8 cellular contexts compared by ENCODE assay signal in the genomic region with DNA sequence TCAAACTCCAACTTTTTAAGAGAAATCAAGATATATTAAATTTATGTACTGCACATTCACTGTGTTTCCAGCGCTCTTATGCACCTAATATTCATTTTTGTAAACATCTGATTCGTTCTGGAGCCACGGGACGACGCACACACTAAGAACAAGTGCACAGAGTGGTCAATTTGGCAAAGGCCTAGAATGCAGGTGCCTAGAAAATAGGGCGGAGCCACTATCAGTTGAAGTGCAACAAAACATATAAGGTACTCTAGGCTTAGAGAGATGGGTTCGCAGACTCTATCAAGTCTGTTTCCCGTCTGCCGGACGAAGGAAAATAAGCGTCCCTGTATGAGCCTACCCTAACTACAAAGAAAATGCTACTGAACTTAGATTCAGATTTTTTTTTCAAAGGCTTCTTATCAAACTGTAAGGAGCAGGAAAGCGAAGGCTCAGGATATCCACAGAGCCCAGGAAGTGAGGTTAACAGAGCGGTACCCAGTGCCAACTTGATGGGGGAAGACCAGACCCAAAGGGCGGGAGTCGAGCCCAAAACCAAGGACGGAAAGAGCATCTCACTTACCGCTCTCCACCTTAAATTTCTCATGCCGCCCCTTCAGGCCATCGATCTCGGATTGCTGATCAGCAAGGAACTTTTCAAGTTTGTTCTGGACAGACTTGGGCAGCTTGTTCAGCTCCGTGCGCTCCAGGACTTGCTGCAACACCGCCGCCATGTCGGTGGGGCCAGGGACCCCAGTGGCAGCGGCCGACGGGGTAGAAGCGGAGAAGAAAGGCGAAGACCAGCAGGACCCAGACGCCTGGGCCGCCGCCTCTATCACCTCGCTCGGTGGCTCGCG. TPM values are rescaled to one million over a fixed set of nuclear protein-coding genes. Genes with fewer than 3 reads are reported as not detected.
A peak's percentile ranks its signal among the peaks of the same experiment; 100 is the strongest.
DNase-seq lines count a peak whose midpoint lies in the region.

No MANE protein-coding gene starts in this region.

- peak overlapping the region; percentile 95 for H3K9ac ChIP-seq in GM23248

- peak overlapping the region; percentile 86 for H3K4me3 ChIP-seq in GM23248
- H3K4me3 ChIP-seq in Jurkat, Clone E6-1 (ENCODE audit: low read length), result peak overlapping the region; percentile 95

- H2AFZ ChIP-seq in GM23248, result peak overlapping the region; percentile 90

- peaks cover 28% of the 10 kb centered on the region for H3K36me3 ChIP-seq in GM23248 (ENCODE audit: low read depth)

- 1 to 2% methylated on average over 33 to 37 of the region's 37 CpGs for WGBS in GM23248 (ENCODE audit: low coverage in 1 of 2, low lambda C conversion rate in 2 of 2, missing lambda C conversion rate in 2 of 2), 2 experiments

- H3K27ac ChIP-seq in GM23248, result peak overlapping the region; percentile 99
- peak overlapping the region; percentile 98 for H3K27ac ChIP-seq in caudate nucleus (ENCODE audit: low read depth, low read length)

- H3K9me3 ChIP-seq in GM23248 (ENCODE audit: low read depth), result no peaks in the 10 kb centered on the region

- H3F3A ChIP-seq in GM23248 (ENCODE audit: insufficient read depth), result peaks cover 8% of the 10 kb centered on the region; the same call in 1 of the 2 replicates

- H3K9me2 ChIP-seq in GM23248 (ENCODE audit: insufficient read depth), result no peaks in the 10 kb centered on the region

- peaks cover 92% of the 10 kb centered on the region for H3K79me2 ChIP-seq in GM23248 (ENCODE audit: insufficient read depth)

- H3K4me1 ChIP-seq in GM23248 (ENCODE audit: insufficient read depth), result peaks cover 26% of the 10 kb centered on the region

- in situ Hi-C loops in GM23248 (cut with MboI), result no loop called here

- no peaks in the 10 kb centered on the region for H3K27me3 ChIP-seq in GM23248 (replicated peaks; ENCODE audit: insufficient read depth)

- DNase-seq in NCI-H2227 (lab: John Stamatoyannopoulos, UW; ENCODE audit: unreplicated experiment) (peak; percentile 53), NCI-H2227 treated with DMSO at 0.1 percent for 48 hours (lab: John Stamatoyannopoulos, UW) (no peak), GM23248 (peak; percentile 63), SKM-1 (lab: John Stamatoyannopoulos, UW; ENCODE audit: unreplicated experiment) (peak; percentile 62), caudate nucleus (lab: John Stamatoyannopoulos, UW) (peak in 7 of 61 donors; percentile 3 to 50 (median 33)), left kidney (ENCODE audit: low read depth, low spot score) (peak; percentile 66)
- peak; percentile 27 for DNase-seq in Jurkat, Clone E6-1 (ENCODE audit: low read depth, low spot score)
- peak; percentile 8 for DNase-seq in stimulated activated CD8-positive, alpha-beta memory T cell treated with anti-CD3 and anti-CD28 coated beads, Interleukin-15, amount 100 ng/mL, for 1 hour (ENCODE audit: low read depth)

- peak overlapping the region; percentile 98 for H3K4me2 ChIP-seq in GM23248 (ENCODE audit: unreplicated experiment)

- H4K20me1 ChIP-seq in GM23248 (ENCODE audit: insufficient read depth), result peaks cover 9% of the 10 kb centered on the region

RNA-seq across cellular contexts. Expression of a gene that starts 0.5 kb away (rescaled TPM):
- total RNA-seq in GM23248 (2014; rRNA removed; shearing (Covaris generic)), result 35.5 and 46.2 TPM in 2 replicates
- 86.6 and 98.2 TPM in 2 replicates for polyA plus RNA-seq in GM23248 (2016; fragmentation: Nextera tagmentation; extraction: Ambion mirVana)
- polyA plus RNA-seq in Jurkat, Clone E6-1 (2012; ENCODE audit: insufficient read depth, insufficient read length), result 47.1 TPM

RNA-seq across cellular contexts. Expression of a gene that starts 1.1 kb away (rescaled TPM):
- total RNA-seq in GM23248 (2014; rRNA removed; shearing (Covaris generic)), result 12.6 and 18.6 TPM in 2 replicates
- polyA plus RNA-seq in GM23248 (2016; fragmentation: Nextera tagmentation; extraction: Ambion mirVana), result 19.4 and 23.0 TPM in 2 replicates
- polyA plus RNA-seq in Jurkat, Clone E6-1 (2012; ENCODE audit: insufficient read depth, insufficient read length), result 10.4 TPM
